ENCODE assay signal across 8 cellular contexts in the genomic region with DNA sequence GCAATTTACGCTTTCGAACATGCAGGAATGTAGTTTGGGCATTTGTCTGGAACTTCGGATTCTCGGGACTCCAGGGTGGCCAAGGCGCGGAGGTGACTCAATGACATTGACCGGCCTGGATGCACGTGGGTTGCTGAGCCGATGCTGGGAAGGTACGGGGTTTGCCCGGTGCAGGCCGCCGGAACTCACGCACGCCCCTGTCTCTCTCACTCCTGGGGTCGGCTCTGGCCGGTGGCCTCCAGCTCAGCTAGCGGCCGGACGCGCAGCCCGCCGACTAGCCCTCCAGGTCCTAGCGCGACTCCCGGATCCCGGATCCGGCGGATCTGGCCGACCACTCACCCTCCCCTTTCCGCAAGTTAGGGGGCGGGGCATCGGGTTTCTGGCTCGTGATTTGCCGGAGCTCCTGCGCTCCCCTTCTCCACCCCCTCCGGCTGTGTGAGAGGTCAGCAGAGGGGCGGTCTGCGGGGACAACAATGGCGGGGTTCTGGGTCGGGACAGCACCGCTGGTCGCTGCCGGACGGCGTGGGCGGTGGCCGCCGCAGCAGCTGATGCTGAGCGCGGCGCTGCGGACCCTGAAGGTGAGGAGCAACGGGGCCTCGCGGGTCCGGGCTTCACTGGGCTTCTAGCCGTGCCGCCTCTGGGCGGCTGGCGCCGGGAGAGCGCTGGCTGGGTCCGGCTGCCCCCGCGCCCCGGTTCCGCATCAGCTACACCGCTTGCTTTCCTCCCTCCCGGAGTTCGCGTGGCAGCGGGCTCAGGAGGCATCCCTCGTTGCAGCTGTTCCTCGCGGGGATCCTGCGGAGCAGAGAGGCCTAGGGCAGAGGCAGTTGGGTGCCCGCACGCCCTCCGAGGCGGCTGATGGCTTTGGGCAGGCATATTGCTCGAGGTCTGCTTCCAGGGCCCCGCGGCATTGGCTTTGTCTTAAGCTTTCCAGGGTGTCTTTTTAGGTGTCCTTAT. TPM values are rescaled to one million over a fixed set of nuclear protein-coding genes. Genes with fewer than 3 reads are reported as not detected.
DNase-seq lines count a peak whose midpoint lies in the region; ATAC-seq and TF ChIP-seq lines count a peak whose summit lies in the region.

A gene with protein sequence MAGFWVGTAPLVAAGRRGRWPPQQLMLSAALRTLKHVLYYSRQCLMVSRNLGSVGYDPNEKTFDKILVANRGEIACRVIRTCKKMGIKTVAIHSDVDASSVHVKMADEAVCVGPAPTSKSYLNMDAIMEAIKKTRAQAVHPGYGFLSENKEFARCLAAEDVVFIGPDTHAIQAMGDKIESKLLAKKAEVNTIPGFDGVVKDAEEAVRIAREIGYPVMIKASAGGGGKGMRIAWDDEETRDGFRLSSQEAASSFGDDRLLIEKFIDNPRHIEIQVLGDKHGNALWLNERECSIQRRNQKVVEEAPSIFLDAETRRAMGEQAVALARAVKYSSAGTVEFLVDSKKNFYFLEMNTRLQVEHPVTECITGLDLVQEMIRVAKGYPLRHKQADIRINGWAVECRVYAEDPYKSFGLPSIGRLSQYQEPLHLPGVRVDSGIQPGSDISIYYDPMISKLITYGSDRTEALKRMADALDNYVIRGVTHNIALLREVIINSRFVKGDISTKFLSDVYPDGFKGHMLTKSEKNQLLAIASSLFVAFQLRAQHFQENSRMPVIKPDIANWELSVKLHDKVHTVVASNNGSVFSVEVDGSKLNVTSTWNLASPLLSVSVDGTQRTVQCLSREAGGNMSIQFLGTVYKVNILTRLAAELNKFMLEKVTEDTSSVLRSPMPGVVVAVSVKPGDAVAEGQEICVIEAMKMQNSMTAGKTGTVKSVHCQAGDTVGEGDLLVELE (plus strand): TSS at position 446 of the 954 bp plus-strand sequence. CDS start 28 bp downstream, at position 474.

- no TSS peak for BruUV-seq in PC-3 (replicated peaks; lab: Mats Ljungman, UMichigan)

- H3K27ac Mint-ChIP-seq in activated T-cell treated with anti-CD3 and anti-CD28 coated beads, Interleukin-2, amount 50 U/mL, for 24 hours = peak within 1 kb of the TSS; percentile 88

- peaks cover 13% of the 10 kb centered on the region for H3K36me3 Mint-ChIP-seq in activated T-cell treated with anti-CD3 and anti-CD28 coated beads, Interleukin-2, amount 50 U/mL, for 24 hours (ENCODE audit: low read depth)

- no peaks in the 10 kb centered on the region for H3K9me2 ChIP-seq in PC-3 (replicated peaks; ENCODE audit: low read length)

- peak within 1 kb of the TSS; percentile 89 for H3K4me3 Mint-ChIP-seq in activated T-cell treated with anti-CD3 and anti-CD28 coated beads, Interleukin-2, amount 50 U/mL, for 24 hours

- no peaks in the 10 kb centered on the region for H3K9me3 Mint-ChIP-seq in activated T-cell treated with anti-CD3 and anti-CD28 coated beads, Interleukin-2, amount 50 U/mL, for 24 hours

- H3K36me3 ChIP-seq in PC-3 (ENCODE audit: low read depth, low read length) = no peaks in the 10 kb centered on the region

- H3K4me2 ChIP-seq in PC-3 (ENCODE audit: low read length) = peak within 1 kb of the TSS; percentile 100

- H2AFZ ChIP-seq in PC-3 (ENCODE audit: low read length) = peak within 1 kb of the TSS; percentile 88

- peaks cover 4% of the 10 kb centered on the region; the same call in 1 of the 2 replicates for H4K20me1 ChIP-seq in PC-3 (ENCODE audit: low read length)

- no peaks in the 10 kb centered on the region for H3K9me3 ChIP-seq in PC-3 (ENCODE audit: low read length)

- H3K4me1 Mint-ChIP-seq in activated T-cell treated with anti-CD3 and anti-CD28 coated beads, Interleukin-2, amount 50 U/mL, for 24 hours (ENCODE audit: low read depth) = peaks cover 29% of the 10 kb centered on the region

- TF ChIP-seq CTCF in PC-3 (conservative IDR thresholded peaks at IDR 0.05; ENCODE audit: low read depth, low read length) = no peak

- ATAC-seq in GM21390 (IDR thresholded peaks at IDR 0.05; ENCODE audit: unreplicated experiment) (peak; percentile 96), PC-3 (peak; percentile 92)

- CTCF ChIA-PET in PC-3 (lab: Charles Lee) = interaction anchor here (1.2 kb wide), 1 partner anchor 147 kb away, joined by 4 read pairs; no protein-coding TSS in a partner anchor

- peak; percentile 91 for DNase-seq in D341Med (ENCODE audit: low spot score)
- peak in 75 of 76 experiments; percentile 26 to 92 (median 81) for DNase-seq in HUDEP-2 (lab: John Stamatoyannopoulos, UW; ENCODE audit: unreplicated experiment in 76 of 76)
- DNase-seq in PC-3 = peak; percentile 86
- DNase-seq in activated T-cell treated with anti-CD3 and anti-CD28 coated beads, Interleukin-2, amount 50 U/mL, for 24 hours = peak; percentile 88
- peak; percentile 86 to 87 for DNase-seq in erythroblast (lab: John Stamatoyannopoulos, UW)
- DNase-seq in mucosa of gallbladder (ENCODE audit: low spot score) = peak; percentile 95
- DNase-seq in stimulated activated CD8-positive, alpha-beta memory T cell treated with anti-CD3 and anti-CD28 coated beads, Interleukin-4, amount 100 ng/mL, for 24 hours (ENCODE audit: low read depth) = peak; percentile 81

- peak; percentile 31 for TF ChIP-seq POLR2A in erythroblast (IDR thresholded peaks at IDR 0.05; ENCODE audit: low read length)

- intact Hi-C loops in PC-3 (cut with micrococcal nuclease) = loop anchor here (5.0 kb wide), 1 partner anchor 148 kb away; no protein-coding TSS in a partner anchor

- no peaks in the 10 kb centered on the region for H3K27me3 ChIP-seq in PC-3 (ENCODE audit: low read length)

- no peak within 1 kb of the TSS for H3K27ac ChIP-seq in PC-3 (ENCODE audit: low read length)

- POLR2A ChIA-PET in PC-3 (lab: Charles Lee; ENCODE audit: unreplicated experiment) = no interaction called here

- H3K27me3 Mint-ChIP-seq in activated T-cell treated with anti-CD3 and anti-CD28 coated beads, Interleukin-2, amount 50 U/mL, for 24 hours = no peaks in the 10 kb centered on the region

- H3K4me3 ChIP-seq in PC-3 (ENCODE audit: low read length) = peak within 1 kb of the TSS; percentile 88

- peak within 1 kb of the TSS; percentile 60 for H3K9ac ChIP-seq in PC-3 (ENCODE audit: low read length)

- H3K79me2 ChIP-seq in PC-3 (ENCODE audit: low read length) = peaks cover 38% of the 10 kb centered on the region

- H3K4me1 ChIP-seq in PC-3 (ENCODE audit: insufficient read depth, low read length) = peaks cover 11% of the 10 kb centered on the region; the same call in 1 of the 2 replicates

- H3F3A ChIP-seq in PC-3 (ENCODE audit: low read length, unreplicated experiment) = no peaks in the 10 kb centered on the region

RNA-seq across cellular contexts. Expression of the gene that starts here (rescaled TPM):
- 7.5 and 10.5 TPM in 2 replicates for total RNA-seq in PC-3 (2014; rRNA removed)
- 44.9 TPM for total RNA-seq in mucosa of gallbladder
